2 cellular contexts compared by ENCODE assay signal in the genomic region with DNA sequence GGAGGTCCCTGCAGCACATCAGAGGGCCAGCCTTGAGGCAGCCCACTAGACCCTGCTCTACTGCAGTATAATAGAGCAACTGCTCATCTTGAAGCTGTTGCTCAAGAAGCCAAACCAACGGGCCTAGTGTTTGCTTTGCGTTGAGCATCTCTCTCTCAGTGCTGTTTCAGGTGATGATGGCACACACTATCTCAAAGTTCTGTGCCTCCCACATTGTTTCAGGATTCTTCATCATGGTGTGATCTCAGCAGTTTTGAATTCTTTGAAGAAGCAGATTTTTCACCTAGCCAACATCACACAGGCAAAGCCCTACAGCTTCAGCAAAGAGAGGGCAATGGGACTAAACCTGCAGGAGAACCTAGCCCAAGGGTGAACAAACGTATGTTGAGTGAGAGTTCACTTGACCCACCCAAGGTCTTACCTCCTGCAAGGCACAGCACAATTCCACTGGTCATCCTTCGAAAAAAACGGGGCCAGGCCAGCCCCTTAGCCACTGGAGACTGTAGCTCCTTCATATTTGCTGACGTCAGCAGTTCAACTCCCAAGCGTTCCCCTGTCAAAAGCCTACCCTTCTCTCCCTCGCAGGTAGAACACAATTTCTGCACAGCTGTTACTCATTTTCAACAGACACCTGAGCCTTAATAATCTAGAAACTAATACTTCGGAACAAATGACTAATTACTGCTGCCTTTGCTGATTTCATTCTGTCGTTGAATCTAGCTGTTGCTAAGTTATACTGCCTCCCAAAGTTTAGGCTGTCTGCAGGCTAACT.
TF ChIP-seq lines count a peak whose summit lies in the region.

No MANE protein-coding gene starts in this region.

TF ChIP-seq in A549, 52 proteins besides CTCF, POLR2A, EP300 and RAD21:
- TF ChIP-seq PHF8 (IDR thresholded peaks at IDR 0.05; ENCODE audit: borderline replicate concordance, low read depth): no peak
- TF ChIP-seq MAFK (IDR thresholded peaks at IDR 0.05; ENCODE audit: partially characterized antibody): peak; percentile 96

TF ChIP-seq in K562, 482 proteins besides CTCF, POLR2A, EP300 and RAD21:
- TF ChIP-seq, protein P1, sequence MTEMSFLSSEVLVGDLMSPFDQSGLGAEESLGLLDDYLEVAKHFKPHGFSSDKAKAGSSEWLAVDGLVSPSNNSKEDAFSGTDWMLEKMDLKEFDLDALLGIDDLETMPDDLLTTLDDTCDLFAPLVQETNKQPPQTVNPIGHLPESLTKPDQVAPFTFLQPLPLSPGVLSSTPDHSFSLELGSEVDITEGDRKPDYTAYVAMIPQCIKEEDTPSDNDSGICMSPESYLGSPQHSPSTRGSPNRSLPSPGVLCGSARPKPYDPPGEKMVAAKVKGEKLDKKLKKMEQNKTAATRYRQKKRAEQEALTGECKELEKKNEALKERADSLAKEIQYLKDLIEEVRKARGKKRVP (CRISPR knock-in tag; IDR thresholded peaks at IDR 0.05): 0 out of 2 replicates have a peak, but pooled peaks have one; percentile 14
- no peak for TF ChIP-seq SMARCB1 (IDR thresholded peaks at IDR 0.05; ENCODE audit: insufficient read length, low read depth)
- 0 out of 2 replicates have a peak, but pooled peaks have one; percentile 8 for TF ChIP-seq RBFOX2 (IDR thresholded peaks at IDR 0.05; ENCODE audit: low read depth, low read length)
- peak; percentile 98 for TF ChIP-seq MAFK (IDR thresholded peaks at IDR 0.05; ENCODE audit: low read length)
- TF ChIP-seq C11orf30 (IDR thresholded peaks at IDR 0.05; ENCODE audit: low read depth): peak; percentile 91
- TF ChIP-seq, protein P2, sequence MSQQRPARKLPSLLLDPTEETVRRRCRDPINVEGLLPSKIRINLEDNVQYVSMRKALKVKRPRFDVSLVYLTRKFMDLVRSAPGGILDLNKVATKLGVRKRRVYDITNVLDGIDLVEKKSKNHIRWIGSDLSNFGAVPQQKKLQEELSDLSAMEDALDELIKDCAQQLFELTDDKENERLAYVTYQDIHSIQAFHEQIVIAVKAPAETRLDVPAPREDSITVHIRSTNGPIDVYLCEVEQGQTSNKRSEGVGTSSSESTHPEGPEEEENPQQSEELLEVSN (IDR thresholded peaks at IDR 0.05; ENCODE audit: borderline replicate concordance in 1 of 2, extremely low read depth in 1 of 2, insufficient read depth in 1 of 2, insufficient read length in 1 of 2, low read depth in 1 of 2, low read length in 1 of 2, poor library complexity in 1 of 2, severe bottlenecking in 1 of 2): no peak
- no peak for TF ChIP-seq MED1 (CRISPR knock-in tag; IDR thresholded peaks at IDR 0.05; ENCODE audit: borderline replicate concordance)
- no peak for TF ChIP-seq CC2D1A (IDR thresholded peaks at IDR 0.05)
- no peak for TF ChIP-seq BRF1 (IDR thresholded peaks at IDR 0.05; ENCODE audit: borderline replicate concordance, extremely low read depth, insufficient read length)
- TF ChIP-seq SUPT5H (IDR thresholded peaks at IDR 0.05): 0 out of 2 replicates have a peak, but pooled peaks have one; percentile 26
- TF ChIP-seq HMG20A (CRISPR knock-in tag; conservative IDR thresholded peaks at IDR 0.05): no peak
- TF ChIP-seq RFX1 (IDR thresholded peaks at IDR 0.05): no peak
- peak; percentile 88 for TF ChIP-seq MAFG (tag; conservative IDR thresholded peaks at IDR 0.05)
- peak; percentile 95 for TF ChIP-seq ZNF316 (IDR thresholded peaks at IDR 0.05)
- TF ChIP-seq FIP1L1 (IDR thresholded peaks at IDR 0.05; ENCODE audit: low read depth, low read length, poor library complexity, severe bottlenecking): no peak
- peak; percentile 98 for TF ChIP-seq MAFF (IDR thresholded peaks at IDR 0.05; ENCODE audit: low read length)
